ENCODE assay signal across 9 cellular contexts in the genomic region with DNA sequence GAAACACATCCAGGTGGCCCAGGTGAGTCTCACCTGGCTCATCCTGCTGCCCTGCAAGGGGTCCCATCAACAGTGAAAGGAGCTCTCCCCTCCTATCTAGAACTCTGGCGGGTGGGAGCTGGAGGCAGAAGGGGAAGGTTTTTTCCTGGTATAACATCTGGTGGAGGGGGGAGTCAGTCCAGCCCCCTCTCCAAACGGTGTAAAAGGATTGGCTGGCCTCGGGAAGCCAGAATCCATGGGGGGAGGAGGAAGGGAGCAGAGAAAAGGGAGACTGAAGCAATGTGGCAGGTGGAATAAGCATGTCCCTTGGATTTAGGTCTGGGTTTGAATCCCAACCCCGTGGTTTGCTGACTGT. TPM values are rescaled to one million over a fixed set of nuclear protein-coding genes. Genes with fewer than 3 reads are reported as not detected.
A peak's percentile ranks its signal among the peaks of the same experiment; 100 is the strongest.
DNase-seq lines count a peak whose midpoint lies in the region; ATAC-seq and TF ChIP-seq lines count a peak whose summit lies in the region.
"Had no signal": no experiment of that assay in that cellular context is flagged by ENCODE, and none has a peak within 500 bp of the region (broad histone marks: within the 10 kb centered on the region; RNA-seq: fewer than 3 reads in every experiment).

No MANE protein-coding gene starts in this region.

- H3K4me1 ChIP-seq in ES-I3 (ENCODE audit: insufficient read depth, low read length) (peaks cover 22% of the 10 kb centered on the region), NT2/D1 (ENCODE audit: insufficient read depth, insufficient read length) (peaks cover 2% of the 10 kb centered on the region), endodermal cell (ENCODE audit: control insufficient read depth, insufficient read depth, low read length) (no peaks in the 10 kb centered on the region), neuronal stem cell (ENCODE audit: control insufficient read depth in 2 of 2, insufficient read depth in 1 of 2, low read depth in 1 of 2, low read length in 2 of 2) (peaks cover 8% of the 10 kb centered on the region in 2 donors)

- H3K27ac Mint-ChIP-seq in endodermal cell, result no peak overlapping the region

- H3K9me3 ChIP-seq in ES-I3 (ENCODE audit: control insufficient read depth, insufficient read depth, low read length), result no peaks in the 10 kb centered on the region
- no peaks in the 10 kb centered on the region for H3K9me3 ChIP-seq in NT2/D1 (ENCODE audit: insufficient read depth, low read length)
- H3K9me3 ChIP-seq in endodermal cell (ENCODE audit: control insufficient read depth, low read length), result no peaks in the 10 kb centered on the region
- H3K9me3 ChIP-seq in neuronal stem cell (replicated peaks in 1 of 2; ENCODE audit: control insufficient read depth in 2 of 2, insufficient read depth in 1 of 2, low read depth in 1 of 2, low read length in 2 of 2), result no peaks in the 10 kb centered on the region
- H3K9me3 ChIP-seq: neutrophil had no signal

- intact Hi-C loops in left colon (cut with DNase I, micrococcal nuclease), result no loop called here

- peaks cover 14% of the 10 kb centered on the region for H3K4me1 Mint-ChIP-seq in endodermal cell

- no peak overlapping the region for H4K8ac ChIP-seq in neuronal stem cell (ENCODE audit: low read depth, low read length)

- peak overlapping the region; percentile 100 for H3K18ac ChIP-seq in neuronal stem cell (ENCODE audit: low read length)

- H3K27ac ChIP-seq in endodermal cell (ENCODE audit: low read depth, low read length), result no peak overlapping the region
- H3K27ac ChIP-seq in neuronal stem cell (replicated peaks; ENCODE audit: low read length), result no peak overlapping the region
- H3K27ac ChIP-seq: neutrophil had no signal

- no peak overlapping the region for H2BK5ac ChIP-seq in neuronal stem cell (ENCODE audit: low read length)

- H3K4me3 ChIP-seq in NT2/D1 (ENCODE audit: insufficient read length, low read depth) (peak overlapping the region; percentile 71), endodermal cell (ENCODE audit: low read length) (peak overlapping the region; percentile 80), neuronal stem cell (ENCODE audit: low read length in 2 of 2) (peak overlapping the region; percentile 63 to 92)

- H2AK5ac ChIP-seq in neuronal stem cell (ENCODE audit: low read depth, low read length), result peak overlapping the region; percentile 48

- H2BK120ac ChIP-seq in neuronal stem cell (ENCODE audit: low read depth, low read length), result no peak overlapping the region

- H2BK15ac ChIP-seq in neuronal stem cell (ENCODE audit: low read length), result peak overlapping the region; percentile 98

- no peak for TF ChIP-seq CTCF in endodermal cell (conservative IDR thresholded peaks at IDR 0.05)

- H3K79me1 ChIP-seq in neuronal stem cell (ENCODE audit: low read depth, low read length), result peaks cover 6% of the 10 kb centered on the region

- H3K14ac ChIP-seq in neuronal stem cell (ENCODE audit: low read length), result no peak overlapping the region

- peaks cover 41% of the 10 kb centered on the region for H3K27me3 ChIP-seq in NT2/D1 (ENCODE audit: insufficient read depth, insufficient read length)
- peaks cover 87% of the 10 kb centered on the region for H3K27me3 ChIP-seq in endodermal cell (ENCODE audit: control insufficient read depth, insufficient read depth, low read length, poor library complexity, severe bottlenecking)
- peaks cover 0 to 51% (median 6%) of the 10 kb centered on the region in 3 experiments for H3K27me3 ChIP-seq in neuronal stem cell (ENCODE audit: control insufficient read depth in 3 of 3, insufficient read depth in 3 of 3, low read depth in 1 of 3, low read length in 3 of 3)

- H3K4me3 Mint-ChIP-seq in endodermal cell, result peak overlapping the region; percentile 83

- H2AFZ ChIP-seq in neuronal stem cell (ENCODE audit: low read length), result peak overlapping the region; percentile 97

- H3K36me3 ChIP-seq in ES-I3 (ENCODE audit: insufficient read depth, low read length) (no peaks in the 10 kb centered on the region), NT2/D1 (ENCODE audit: insufficient read depth, insufficient read length, low read length) (no peaks in the 10 kb centered on the region), endodermal cell (ENCODE audit: control insufficient read depth, insufficient read depth, low read length) (no peaks in the 10 kb centered on the region), neuronal stem cell (replicated peaks in 1 of 2; ENCODE audit: control insufficient read depth in 2 of 2, insufficient read depth in 2 of 2, low read length in 2 of 2) (no peaks in the 10 kb centered on the region)
- H3K36me3 ChIP-seq: neutrophil had no signal

- H3K27me3 Mint-ChIP-seq in endodermal cell (ENCODE audit: insufficient read depth), result peaks cover 87% of the 10 kb centered on the region

- no peak overlapping the region for H2BK12ac ChIP-seq in neuronal stem cell (ENCODE audit: low read length)

- H3K9ac ChIP-seq in ES-I3 (ENCODE audit: low read depth, low read length), result peak overlapping the region; percentile 83; the same call in 1 of the 2 replicates
- no peak overlapping the region for H3K9ac ChIP-seq in NT2/D1 (ENCODE audit: insufficient read length, low read depth)
- no peak overlapping the region for H3K9ac ChIP-seq in endodermal cell (ENCODE audit: extremely low read depth, low read length, poor library complexity, severe bottlenecking)
- H3K9ac ChIP-seq in neuronal stem cell (ENCODE audit: low read depth, low read length, poor library complexity), result peak overlapping the region; percentile 73

- no peak overlapping the region for H3K4ac ChIP-seq in neuronal stem cell (ENCODE audit: low read length)

- peak overlapping the region; percentile 66 for H3K4me2 ChIP-seq in neuronal stem cell (ENCODE audit: insufficient read depth, low read length, poor library complexity, severe bottlenecking)

- no peak for ATAC-seq in left colon
- no peak for ATAC-seq in HG02981 (IDR thresholded peaks at IDR 0.05; ENCODE audit: unreplicated experiment)
- ATAC-seq in GM18873 (IDR thresholded peaks at IDR 0.05; ENCODE audit: low FRiP score, unreplicated experiment), result no peak

- DNase-seq in NT2/D1 (ENCODE audit: low read depth, low spot score) (no peak), endodermal cell (no peak), neuronal stem cell (ENCODE audit: low spot score) (no peak), NCI-H2029 treated with DMSO at 0.1 percent for 48 hours (lab: John Stamatoyannopoulos, UW) (no peak), left colon (no peak)

- H4K91ac ChIP-seq in neuronal stem cell (ENCODE audit: low read depth, low read length, poor library complexity), result no peak overlapping the region

- H3K23ac ChIP-seq in neuronal stem cell (ENCODE audit: low read depth, low read length, poor library complexity), result peak overlapping the region; percentile 76

- H3K9me3 Mint-ChIP-seq in endodermal cell, result no peaks in the 10 kb centered on the region

- H3K36me3 Mint-ChIP-seq in endodermal cell (ENCODE audit: low read depth), result no peaks in the 10 kb centered on the region

- 0 to 8% methylated on average over 1 to 4 of the region's 4 CpGs for WGBS in endodermal cell (ENCODE audit: insufficient coverage in 1 of 2, insufficient read length in 1 of 2), 2 experiments
- WGBS in neuronal stem cell (ENCODE audit: extremely low coverage in 2 of 2, insufficient read length in 2 of 2, insufficient replicate concordance in 1 of 2), 2 donors, result no CpG with 5 or more reads among the region's 4 CpGs

RNA-seq across cellular contexts. Expression of a gene that starts 1.2 kb away (rescaled TPM):
- 10 to 100 TPM; 10.2 to 16.2 TPM for total RNA-seq in endodermal cell
- polyA plus RNA-seq in endodermal cell (2013, experiment 1 of 2), result 29.4 TPM
- 26.4 TPM for polyA plus RNA-seq in endodermal cell (2013, experiment 2 of 2)
- polyA plus RNA-seq in neuronal stem cell (2013, experiment 1 of 2), result 61.9 TPM
- 63.1 TPM for polyA plus RNA-seq in neuronal stem cell (2013, experiment 2 of 2)
- 100 to 1,000 TPM; 194 to 242 TPM for total RNA-seq in left colon

RNA-seq across cellular contexts. Expression of a gene that starts 20.7 kb away (rescaled TPM):
- total RNA-seq in endodermal cell, result 10 to 100 TPM; 15.6 to 19.8 TPM
- polyA plus RNA-seq in endodermal cell (2013, experiment 1 of 2), result 20.6 TPM
- polyA plus RNA-seq in endodermal cell (2013, experiment 2 of 2), result 17.8 TPM
- 10.7 TPM for polyA plus RNA-seq in neuronal stem cell (2013, experiment 1 of 2)
- 10.3 TPM for polyA plus RNA-seq in neuronal stem cell (2013, experiment 2 of 2)
- total RNA-seq in left colon, result 10 to 100 TPM; 37.9 to 43.3 TPM

Comparison
In these comparisons a context has a peak if more than half of its experiments do, and no peak if none do; other contexts are left out.
1. H3K9ac ChIP-seq: peak in ES-I3 (single experiment) and neuronal stem cell (single experiment); none in NT2/D1 (single experiment) and endodermal cell (single experiment).
2. RNA of a gene that starts 1.2 kb away (total RNA-seq): 194 to 242 TPM in left colon; 10.2 to 16.2 TPM in endodermal cell; every median in the first group is over 10 times any median in the second.
3. Peak in every context shown above with its lines, with median percentiles within 50 percentile points of each other: H3K4me3 ChIP-seq.